ENCODE assay signal across 1 cellular context in the genomic region with DNA sequence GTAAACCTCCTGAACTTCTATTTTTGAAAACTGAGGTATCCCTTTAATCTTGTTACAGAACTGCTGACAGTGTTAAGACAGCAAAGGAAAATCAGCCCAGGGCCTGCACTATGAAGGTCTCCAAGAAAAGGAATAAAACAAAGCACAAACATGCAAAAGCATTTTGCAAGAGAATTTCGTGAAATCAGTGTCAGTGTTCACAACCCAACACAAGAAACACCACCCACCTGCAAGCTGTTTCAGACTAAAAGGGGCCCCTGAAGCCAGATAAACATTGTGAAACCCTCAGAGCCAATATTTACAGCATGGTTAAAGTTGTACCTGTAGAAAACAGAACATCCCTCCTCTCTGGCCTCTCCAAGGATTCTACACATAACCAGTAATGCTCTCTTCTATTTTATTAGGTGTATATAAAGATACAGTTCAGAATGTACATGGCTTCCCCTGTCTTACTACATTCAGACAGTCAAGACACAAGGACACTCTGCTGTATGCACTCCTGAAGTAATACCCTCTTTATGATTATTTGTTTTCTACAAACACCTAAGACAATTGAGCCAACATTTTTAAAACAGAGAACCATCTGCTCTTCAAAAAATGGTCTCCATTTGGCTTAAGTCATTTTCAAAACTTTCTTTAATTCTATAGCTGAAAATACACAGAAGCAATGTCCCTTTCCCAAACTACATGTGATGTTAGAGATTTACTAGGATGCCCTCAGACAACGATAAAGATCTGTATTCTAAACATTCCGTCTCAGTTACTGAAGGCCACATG.
TF ChIP-seq lines count a peak whose summit lies in the region.

No MANE protein-coding gene starts in this region.

TF ChIP-seq in HepG2, 621 proteins besides CTCF, POLR2A, EP300 and RAD21 (continued from another document):
- TF ChIP-seq ZMYM2 (CRISPR knock-in tag; IDR thresholded peaks at IDR 0.05), result no peak
- peak; percentile 89 for TF ChIP-seq PHF5A (CRISPR knock-in tag; IDR thresholded peaks at IDR 0.05; ENCODE audit: low read depth, unreplicated experiment)
- TF ChIP-seq, protein P1, sequence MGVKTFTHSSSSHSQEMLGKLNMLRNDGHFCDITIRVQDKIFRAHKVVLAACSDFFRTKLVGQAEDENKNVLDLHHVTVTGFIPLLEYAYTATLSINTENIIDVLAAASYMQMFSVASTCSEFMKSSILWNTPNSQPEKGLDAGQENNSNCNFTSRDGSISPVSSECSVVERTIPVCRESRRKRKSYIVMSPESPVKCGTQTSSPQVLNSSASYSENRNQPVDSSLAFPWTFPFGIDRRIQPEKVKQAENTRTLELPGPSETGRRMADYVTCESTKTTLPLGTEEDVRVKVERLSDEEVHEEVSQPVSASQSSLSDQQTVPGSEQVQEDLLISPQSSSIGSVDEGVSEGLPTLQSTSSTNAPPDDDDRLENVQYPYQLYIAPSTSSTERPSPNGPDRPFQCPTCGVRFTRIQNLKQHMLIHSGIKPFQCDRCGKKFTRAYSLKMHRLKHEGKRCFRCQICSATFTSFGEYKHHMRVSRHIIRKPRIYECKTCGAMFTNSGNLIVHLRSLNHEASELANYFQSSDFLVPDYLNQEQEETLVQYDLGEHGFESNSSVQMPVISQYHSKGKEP (CRISPR knock-in tag; IDR thresholded peaks at IDR 0.05), result peak; percentile 62; the same call in 1 of the 2 replicates
- peak; percentile 51; the same call in 1 of the 2 replicates for TF ChIP-seq YEATS2 (CRISPR knock-in tag; IDR thresholded peaks at IDR 0.05; ENCODE audit: borderline replicate concordance)
- peak; percentile 53; the same call in 1 of the 2 replicates for TF ChIP-seq BRCA1 (CRISPR knock-in tag; IDR thresholded peaks at IDR 0.05)
TF ChIP-seq in HepG2: peak in this region for 292.
